7 cellular contexts compared by ENCODE assay signal in the genomic region with DNA sequence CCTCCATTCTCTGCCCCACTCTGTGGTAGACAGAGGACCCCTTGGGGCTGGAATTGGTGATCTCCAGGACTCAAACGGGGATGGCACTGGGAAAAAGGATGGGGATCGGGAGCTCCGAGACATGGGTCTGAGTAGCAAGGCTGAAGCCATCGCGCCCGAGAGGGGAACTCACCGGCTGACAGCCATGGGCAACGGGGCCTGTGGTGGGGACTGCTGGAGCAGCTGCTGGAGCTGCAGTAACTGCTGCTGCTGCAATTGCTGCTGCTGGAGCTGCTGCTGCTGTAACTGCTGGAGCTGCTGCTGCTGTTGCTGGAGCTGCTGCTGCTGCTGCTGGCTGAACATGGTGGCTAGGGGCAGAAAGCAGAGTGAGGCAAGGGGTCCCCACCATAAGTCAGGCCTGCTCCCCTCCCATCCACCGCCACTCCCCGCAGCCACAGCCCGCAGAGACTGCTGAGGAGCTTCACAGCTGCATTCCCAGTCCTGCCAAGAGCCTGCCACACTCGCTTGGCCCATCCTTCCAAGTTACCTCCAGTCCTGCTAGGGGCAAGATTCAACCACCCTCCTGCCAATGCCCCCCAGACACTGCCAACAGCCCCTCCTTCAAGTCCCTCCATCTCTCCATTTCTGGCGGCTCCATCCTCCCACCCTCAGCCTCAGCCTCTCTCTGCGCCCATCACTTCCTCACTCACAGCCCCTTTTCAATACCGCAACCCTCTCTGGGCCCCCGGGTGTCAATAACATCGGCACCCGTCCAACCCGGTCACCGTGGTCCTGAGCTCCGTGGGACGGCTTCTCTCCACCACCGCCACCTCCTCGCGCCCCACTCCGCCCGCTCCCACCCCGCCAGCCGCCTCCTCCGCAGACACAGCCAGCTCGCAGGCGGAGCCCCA. TPM values are rescaled to one million over a fixed set of nuclear protein-coding genes. Genes with fewer than 3 reads are reported as not detected.
DNase-seq lines count a peak whose midpoint lies in the region; ATAC-seq, FAIRE-seq and TF ChIP-seq lines count a peak whose summit lies in the region.
"Had no signal": no experiment of that assay in that cellular context is flagged by ENCODE, and none has a peak within 500 bp of the region (broad histone marks: within the 10 kb centered on the region; RNA-seq: fewer than 3 reads in every experiment).

No MANE protein-coding gene starts in this region.

- FAIRE-seq in pancreas (lab: Jason Lieb, UNC), result no peak

- no peak for TF ChIP-seq CTCF in coronary artery (IDR thresholded peaks at IDR 0.05)
- TF ChIP-seq CTCF in pancreas (IDR thresholded peaks at IDR 0.05), result no peak

- H3K27me3 ChIP-seq in pancreas, result no peaks in the 10 kb centered on the region

- H3K4me3 ChIP-seq in coronary artery, result peak overlapping the region; percentile 85
- peak overlapping the region; percentile 53 to 85 (median 76) for H3K4me3 ChIP-seq in pancreas

- H3K4me1 ChIP-seq in pancreas, result peaks cover 0 to 8% (median 6%) of the 10 kb centered on the region in 3 donors

- H3K36me3 ChIP-seq in pancreas, result peaks cover 0 to 7% (median 0%) of the 10 kb centered on the region in 3 donors

- no peaks in the 10 kb centered on the region for H3K9me3 ChIP-seq in pancreas

- WGBS in pancreas, 2 donors, result 19 to 22% methylated on average over 29 to 32 of the region's 32 CpGs

- peak; percentile 39 for ATAC-seq in HG03280 (IDR thresholded peaks at IDR 0.05; ENCODE audit: unreplicated experiment)
- peak in 2 of 4 donors; percentile 11 to 21 for ATAC-seq in pancreas
- ATAC-seq in GM18870 (IDR thresholded peaks at IDR 0.05; ENCODE audit: unreplicated experiment), result no peak

- DNase-seq in ELR (ENCODE audit: low read depth) (peak; percentile 19), coronary artery (ENCODE audit: low spot score) (peak; percentile 72), pancreas (peak in 1 of 6 donors; percentile 53), OCI-M2 (lab: John Stamatoyannopoulos, UW; ENCODE audit: unreplicated experiment) (no peak)

- intact Hi-C loops in pancreas (cut with DNase I), result no loop called here

- H3K27ac ChIP-seq in coronary artery (peak overlapping the region; percentile 77 to 91), pancreas (peak overlapping the region; percentile 45 to 87 (median 73))

RNA-seq across cellular contexts. Expression of gene CIZ1, which starts 0.6 kb away (rescaled TPM):
- total RNA-seq in pancreas, result 10 to 100 TPM; 66.1 to 87.9 (median 78.0) TPM
- polyA plus RNA-seq in pancreas, result 10 to 100 TPM; 56.5 to 80.1 TPM

RNA-seq across cellular contexts. Expression of gene DNM1, which starts 12.4 kb away (rescaled TPM):
- total RNA-seq in pancreas, result 10 to 100 TPM in 3 of 6 donors, 1 to 10 TPM in 3; 5.8 to 19.3 (median 10.0) TPM
- polyA plus RNA-seq in pancreas, result 10 to 100 TPM; 19.6 to 23.1 TPM

RNA-seq across cellular contexts. Expression of gene BBLN, which starts 30.7 kb away (rescaled TPM):
- 10 to 100 TPM; 23.1 to 38.3 (median 30.9) TPM for total RNA-seq in pancreas
- polyA plus RNA-seq in pancreas, result 100 to 1,000 TPM in 1 of 2 donors, 10 to 100 TPM in 1; 86.1 to 133 TPM

RNA-seq across cellular contexts. Expression of gene LCN2, which starts 41.5 kb away (rescaled TPM):
- 100 to 1,000 TPM in 1 of 6 donors, 10 to 100 TPM in 3, 1 to 10 TPM in 2; 6.3 to 158 (median 45.7) TPM for total RNA-seq in pancreas
- 10 to 100 TPM; 46.8 to 75.1 TPM for polyA plus RNA-seq in pancreas
- total RNA-seq: T-helper 2 cell treated with Interferon-gamma antibody and Interleukin-4, amounts not matched to agents 100 ng/mL and 5 ng/mL, for 36 hours had no signal
